11 cellular contexts compared by ENCODE assay signal in the genomic region with DNA sequence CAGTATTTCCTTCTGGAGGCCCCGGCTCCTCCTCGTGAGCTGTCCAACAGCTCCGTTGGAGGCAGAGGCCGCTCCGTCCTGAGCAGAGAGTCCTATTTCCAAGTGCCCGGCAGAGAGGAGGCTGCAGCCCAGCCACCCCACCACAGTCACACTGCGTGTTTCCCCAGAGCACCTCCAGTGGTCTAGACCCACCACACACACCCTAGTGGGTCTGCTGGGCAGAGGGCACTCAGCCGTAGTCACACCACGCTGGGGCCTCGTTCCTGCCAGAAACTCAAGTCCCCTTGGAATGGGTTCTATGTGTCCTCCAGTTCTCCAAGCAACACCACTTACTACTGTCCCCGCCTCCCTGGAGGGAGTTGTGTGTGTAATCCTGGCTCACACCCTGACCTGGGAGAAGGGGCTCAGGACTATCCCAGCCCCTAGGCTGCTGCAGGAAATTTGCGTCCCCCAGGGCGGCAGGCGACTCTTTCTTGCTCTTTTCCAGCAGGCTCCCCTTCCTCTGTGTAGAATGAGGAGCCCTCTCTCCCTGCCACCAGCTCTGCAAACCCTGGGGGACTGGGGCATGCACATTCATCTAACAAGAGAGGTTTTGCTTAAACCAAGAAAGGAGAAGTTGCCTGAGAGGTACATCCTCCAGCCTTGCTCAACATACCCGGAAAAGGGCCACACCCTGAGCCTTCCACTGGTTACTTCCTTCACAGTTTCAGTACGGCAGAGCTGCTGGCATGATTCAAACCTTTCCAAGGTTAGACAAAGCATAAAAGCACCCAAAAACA.
A peak's percentile ranks its signal among the peaks of the same experiment; 100 is the strongest.
DNase-seq lines count a peak whose midpoint lies in the region; ATAC-seq lines count a peak whose summit lies in the region.
"Had no signal": no experiment of that assay in that cellular context is flagged by ENCODE, and none has a peak within 500 bp of the region (broad histone marks: within the 10 kb centered on the region; RNA-seq: fewer than 3 reads in every experiment).

No MANE protein-coding gene starts in this region.

- H3K27ac Mint-ChIP-seq in T-helper 2 cell treated with Interferon-gamma antibody and Interleukin-4, amounts not matched to agents 5 μg/mL and 100 μg/mL, for 36 hours: peak overlapping the region; percentile 94

- peak overlapping the region; percentile 70 for H3K4me3 Mint-ChIP-seq in T-helper 2 cell treated with Interferon-gamma antibody and Interleukin-4, amounts not matched to agents 5 μg/mL and 100 μg/mL, for 36 hours

- H3K36me3 Mint-ChIP-seq in T-helper 2 cell treated with Interferon-gamma antibody and Interleukin-4, amounts not matched to agents 5 μg/mL and 100 μg/mL, for 36 hours (ENCODE audit: low read depth): no peaks in the 10 kb centered on the region

- no peaks in the 10 kb centered on the region for H3K27me3 Mint-ChIP-seq in T-helper 2 cell treated with Interferon-gamma antibody and Interleukin-4, amounts not matched to agents 5 μg/mL and 100 μg/mL, for 36 hours (ENCODE audit: low read depth)

- peaks cover 20% of the 10 kb centered on the region for H3K4me1 Mint-ChIP-seq in T-helper 2 cell treated with Interferon-gamma antibody and Interleukin-4, amounts not matched to agents 5 μg/mL and 100 μg/mL, for 36 hours (ENCODE audit: low read depth)

- DNase-seq in NCI-H1694 treated with DMSO at 0.1 percent for 48 hours (lab: John Stamatoyannopoulos, UW): peak; percentile 24
- DNase-seq in NCI-H1694 (lab: John Stamatoyannopoulos, UW): no peak
- no peak for DNase-seq in T-helper 2 cell treated with Interferon-gamma antibody and Interleukin-4, amounts not matched to agents 5 μg/mL and 100 μg/mL, for 36 hours (ENCODE audit: low spot score)
- peak; percentile 92 for DNase-seq in cardiac septum (ENCODE audit: low spot score)
- DNase-seq in stimulated activated CD8-positive, alpha-beta memory T cell treated with anti-CD3 and anti-CD28 coated beads, Interleukin-4, amount 100 ng/mL, for 48 hours: peak; percentile 31
- no peak for DNase-seq in COLO668 (lab: John Stamatoyannopoulos, UW; ENCODE audit: unreplicated experiment)
- DNase-seq in DMS79 (lab: John Stamatoyannopoulos, UW): no peak
- DNase-seq: caudate nucleus, small intestine, thyroid gland had no signal

- peaks cover 6% of the 10 kb centered on the region for H3K9me3 Mint-ChIP-seq in T-helper 2 cell treated with Interferon-gamma antibody and Interleukin-4, amounts not matched to agents 5 μg/mL and 100 μg/mL, for 36 hours

- intact Hi-C loops in cardiac septum (cut with DNase I): no loop called here

- no peak for ATAC-seq in HG03097 (IDR thresholded peaks at IDR 0.05; ENCODE audit: low FRiP score, unreplicated experiment)

Comparison
In these comparisons a context has a peak if more than half of its experiments do, and no peak if none do; other contexts are left out.
1. DNase-seq: peak in NCI-H1694 treated with DMSO at 0.1 percent for 48 hours (single experiment), cardiac septum (single experiment) and stimulated activated CD8-positive, alpha-beta memory T cell treated with anti-CD3 and anti-CD28 coated beads, Interleukin-4, amount 100 ng/mL, for 48 hours (single experiment); none in NCI-H1694 (single experiment), T-helper 2 cell treated with Interferon-gamma antibody and Interleukin-4, amounts not matched to agents 5 μg/mL and 100 μg/mL, for 36 hours (single experiment), COLO668 (single experiment) and DMS79 (single experiment).